ENCODE assay signal across 20 cellular contexts in the genomic region with DNA sequence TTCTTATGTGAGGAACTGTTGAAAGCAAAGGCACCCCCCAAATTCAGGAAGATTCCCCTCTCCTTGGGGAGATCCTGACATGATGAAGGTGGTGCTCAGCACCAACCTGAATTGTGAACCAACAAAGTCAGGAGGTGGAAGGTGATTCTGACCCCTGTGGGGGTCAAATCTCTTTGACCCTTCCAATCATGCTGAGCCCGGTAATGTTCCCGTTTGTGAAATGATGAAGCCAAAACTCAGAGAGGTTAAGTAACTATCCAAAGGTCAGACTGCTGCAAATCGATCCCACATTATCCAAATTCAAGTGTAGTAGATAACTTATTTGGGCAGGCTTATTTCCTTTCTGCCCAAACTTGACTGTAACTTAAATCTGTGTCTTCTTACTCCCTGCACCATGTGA. TPM values are rescaled to one million over a fixed set of nuclear protein-coding genes. Genes with fewer than 3 reads are reported as not detected.
A peak's percentile ranks its signal among the peaks of the same experiment; 100 is the strongest.
DNase-seq lines count a peak whose midpoint lies in the region; ATAC-seq and TF ChIP-seq lines count a peak whose summit lies in the region.
"Had no signal": no experiment of that assay in that cellular context is flagged by ENCODE, and none has a peak within 500 bp of the region (broad histone marks: within the 10 kb centered on the region; RNA-seq: fewer than 3 reads in every experiment).

No MANE protein-coding gene starts in this region.

- peaks cover 6% of the 10 kb centered on the region for H3K4me1 Mint-ChIP-seq in nephron progenitor cell
- H3K4me1 Mint-ChIP-seq: CD14-positive monocyte had no signal

- peak overlapping the region; percentile 43 for H3K27ac Mint-ChIP-seq in nephron progenitor cell
- H3K27ac Mint-ChIP-seq: CD4-positive, alpha-beta T cell; CD8-positive, alpha-beta T cell had no signal

- H3K9me3 Mint-ChIP-seq in nephron progenitor cell: peaks cover 24% of the 10 kb centered on the region
- H3K9me3 Mint-ChIP-seq: CD4-positive, alpha-beta T cell had no signal

- peaks cover 80% of the 10 kb centered on the region for H3K36me3 Mint-ChIP-seq in nephron progenitor cell (ENCODE audit: low read depth)
- H3K36me3 Mint-ChIP-seq: CD14-positive monocyte; CD8-positive, alpha-beta T cell had no signal

- H3K27ac ChIP-seq in liver (ENCODE audit: low read depth in 1 of 2, low read length in 2 of 2): peak overlapping the region; percentile 66 to 81
- H3K27ac ChIP-seq: 22Rv1, A549, BLaER1 had no signal

- TF ChIP-seq CTCF in liver (IDR thresholded peaks at IDR 0.05; ENCODE audit: low read depth, low read length, missing input control): no peak
- TF ChIP-seq CTCF in nephron progenitor cell (IDR thresholded peaks at IDR 0.05): no peak

- peak; percentile 32 to 54 for TF ChIP-seq RAD21 in liver (IDR thresholded peaks at IDR 0.05)

- no peaks in the 10 kb centered on the region for H3K27me3 Mint-ChIP-seq in nephron progenitor cell (ENCODE audit: low read depth, poor library complexity)

- ATAC-seq in Right ventricle myocardium inferior (no peak), left lobe of liver (peak; percentile 75), GM18502 (IDR thresholded peaks at IDR 0.05; ENCODE audit: poor library complexity, unreplicated experiment) (no peak)
- ATAC-seq: A549; CD8-positive, alpha-beta T cell had no signal

- WGBS in liver: 33% methylated on average over 3 of the region's 3 CpGs

- H3K4me3 Mint-ChIP-seq in nephron progenitor cell: no peak overlapping the region
- H3K4me3 Mint-ChIP-seq: CD14-positive monocyte; CD4-positive, alpha-beta T cell; CD8-positive, alpha-beta T cell had no signal

- no peak overlapping the region for H3K9ac ChIP-seq in liver (ENCODE audit: low read depth in 1 of 2, low read length in 2 of 2)
- H3K9ac ChIP-seq: BLaER1 had no signal

- no peak overlapping the region for H3K4me3 ChIP-seq in liver (ENCODE audit: low read depth in 1 of 3, low read length in 3 of 3)
- H3K4me3 ChIP-seq: A549, BLaER1 had no signal

- peak; percentile 2 for DNase-seq in cardiac septum (ENCODE audit: low spot score)
- no peak for DNase-seq in Right ventricle myocardium inferior (ENCODE audit: missing footprints)
- peak; percentile 80 for DNase-seq in left lobe of liver (ENCODE audit: low spot score)
- DNase-seq in nephron progenitor cell: no peak
- DNase-seq in AML-193 (lab: John Stamatoyannopoulos, UW): no peak
- no peak for DNase-seq in head of caudate nucleus
- DNase-seq: BE2C; C1 segment of cervical spinal cord; Caco-2; Calu3; CD4-positive, alpha-beta T cell; CD8-positive, alpha-beta T cell; DMS79 treated with DMSO at 0.1 percent for 48 hours; GF-D8 had no signal

- intact Hi-C loops in cardiac septum (cut with DNase I): no loop called here
- intact Hi-C loops in Right ventricle myocardium inferior (cut with DNase I): no loop called here
- intact Hi-C loops in head of caudate nucleus (cut with DNase I): no loop called here

- no peaks in the 10 kb centered on the region for H3K9me3 ChIP-seq in liver (ENCODE audit: control insufficient read depth in 4 of 4, low read length in 3 of 4)
- H3K9me3 ChIP-seq: BE2C had no signal

- H3K36me3 ChIP-seq in liver (ENCODE audit: control insufficient read depth in 4 of 4, insufficient read depth in 3 of 4, low read depth in 1 of 4, low read length in 3 of 4): peaks cover 12 to 48% (median 38%) of the 10 kb centered on the region in 4 donors
- H3K36me3 ChIP-seq: BE2C, BLaER1 had no signal

- H3K27me3 ChIP-seq in liver (ENCODE audit: control insufficient read depth in 4 of 4, insufficient read depth in 4 of 4, low read length in 3 of 4): no peaks in the 10 kb centered on the region
- H3K27me3 ChIP-seq: BE2C, BLaER1 had no signal

- H3K4me1 ChIP-seq in liver (ENCODE audit: control insufficient read depth in 4 of 4, insufficient read depth in 4 of 4, low read length in 3 of 4): peaks cover 11 to 69% (median 63%) of the 10 kb centered on the region in 4 donors
- H3K4me1 ChIP-seq: A549, BE2C, Caco-2 had no signal

TF ChIP-seq in liver, 16 proteins besides CTCF, POLR2A, EP300 and RAD21:
- TF ChIP-seq, protein P1, sequence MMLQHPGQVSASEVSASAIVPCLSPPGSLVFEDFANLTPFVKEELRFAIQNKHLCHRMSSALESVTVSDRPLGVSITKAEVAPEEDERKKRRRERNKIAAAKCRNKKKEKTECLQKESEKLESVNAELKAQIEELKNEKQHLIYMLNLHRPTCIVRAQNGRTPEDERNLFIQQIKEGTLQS (IDR thresholded peaks at IDR 0.05): peak; percentile 29
- TF ChIP-seq NR2F2 (IDR thresholded peaks at IDR 0.05) (peak; percentile 100), SP1 (IDR thresholded peaks at IDR 0.05) (peak; percentile 92), RXRA (IDR thresholded peaks at IDR 0.05) (peak; percentile 97), EGR1 (IDR thresholded peaks at IDR 0.05; ENCODE audit: low read depth in 2 of 2) (peak in 1 of 2 donors; percentile 78), ZBTB33 (IDR thresholded peaks at IDR 0.05) (peak; percentile 89), JUND (IDR thresholded peaks at IDR 0.05) (peak; percentile 81 to 84), REST (IDR thresholded peaks at IDR 0.05) (peak; percentile 43), TAF1 (conservative IDR thresholded peaks at IDR 0.05) (peak; percentile 17), MAX (IDR thresholded peaks at IDR 0.05) (peak; percentile 79), FOXA2 (IDR thresholded peaks at IDR 0.05) (peak; percentile 46), YY1 (IDR thresholded peaks at IDR 0.05) (peak; percentile 46), HNF4G (IDR thresholded peaks at IDR 0.05) (peak; percentile 87), HNF4A (conservative IDR thresholded peaks at IDR 0.05) (peak; percentile 96 to 97), GABPA (IDR thresholded peaks at IDR 0.05 in 1 of 2, conservative IDR thresholded peaks at IDR 0.05 in 1 of 2) (no peak), FOXA1 (IDR thresholded peaks at IDR 0.05) (no peak)

RNA-seq across cellular contexts. Expression of gene SERPING1, which starts 19.1 kb away (rescaled TPM):
- 90.0 TPM for total RNA-seq in cardiac septum
- total RNA-seq in Right ventricle myocardium inferior: 157 TPM
- 1,854 TPM for total RNA-seq in left lobe of liver
- total RNA-seq in liver: 100 to 1,000 TPM; 235 to 541 TPM
- polyA plus RNA-seq in liver: 1,000 to 10,000 TPM; 2,487 to 2,911 TPM
- total RNA-seq: CD8-positive, alpha-beta T cell had no signal

RNA-seq across cellular contexts. Expression of gene YPEL4, which starts 33.1 kb away (rescaled TPM):
- total RNA-seq in cardiac septum (0.59 TPM), Right ventricle myocardium inferior (0.51 TPM), left lobe of liver (0.33 TPM), liver (10 to 100 TPM in 1 of 2 donors, under 1 TPM in 1; 0.08 to 19.9 TPM)
- polyA plus RNA-seq in liver: under 1 TPM; 0.14 to 0.31 TPM
- total RNA-seq: Caco-2 had no signal

RNA-seq across cellular contexts. Expression of gene CLP1, which starts 41.0 kb away (rescaled TPM):
- 5.8 TPM for total RNA-seq in cardiac septum
- 6.2 TPM for total RNA-seq in Right ventricle myocardium inferior
- 6.1 TPM for total RNA-seq in left lobe of liver
- total RNA-seq in liver: 10 to 100 TPM; 10.1 to 12.3 TPM
- 1 to 10 TPM; 5.9 to 6.6 TPM for polyA plus RNA-seq in liver

RNA-seq across cellular contexts. Expression of gene UBE2L6, which starts 49.1 kb away (rescaled TPM):
- total RNA-seq in cardiac septum (15.8 TPM), Right ventricle myocardium inferior (19.2 TPM), left lobe of liver (53.0 TPM), liver (10 to 100 TPM; 18.6 to 44.8 TPM)
- 10 to 100 TPM; 85.4 to 97.2 TPM for polyA plus RNA-seq in liver

RNA-seq across cellular contexts. Expression of gene ZDHHC5, which starts 51.3 kb away (rescaled TPM):
- total RNA-seq in cardiac septum (43.4 TPM), Right ventricle myocardium inferior (44.9 TPM), left lobe of liver (26.3 TPM), liver (10 to 100 TPM; 27.1 to 31.4 TPM)
- polyA plus RNA-seq in liver: 10 to 100 TPM in 1 of 2 donors, 1 to 10 TPM in 1; 7.2 to 25.1 TPM

Comparison
In these comparisons a context has a peak if more than half of its experiments do, and no peak if none do; other contexts are left out.
1. DNase-seq: peak in cardiac septum (single experiment) and left lobe of liver (single experiment); none in Right ventricle myocardium inferior (single experiment), nephron progenitor cell (single experiment), AML-193 (0 of 2) and head of caudate nucleus (0 of 42).